ENCODE assay signal across 23 cellular contexts in the genomic region with DNA sequence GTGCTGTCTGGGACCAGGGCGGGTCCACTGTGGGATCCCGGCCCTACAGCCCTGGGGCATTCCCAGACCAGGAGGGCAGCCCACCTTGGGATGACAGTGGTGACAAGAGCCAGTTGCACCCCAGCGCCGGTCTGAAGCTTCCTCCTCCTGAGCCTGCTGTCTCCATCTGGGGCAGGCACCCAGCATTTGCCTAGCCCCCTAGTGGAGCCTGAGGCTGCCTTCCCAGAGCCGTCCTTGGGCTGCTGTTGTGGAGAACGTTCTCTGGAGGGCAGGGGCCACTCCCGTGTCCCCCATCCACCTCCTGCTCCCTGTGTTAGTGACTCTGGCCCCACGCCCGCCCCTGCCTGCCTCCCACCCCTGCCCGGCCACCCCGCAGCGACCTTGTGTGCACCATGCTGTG.
DNase-seq lines count a peak whose midpoint lies in the region; ATAC-seq, FAIRE-seq and TF ChIP-seq lines count a peak whose summit lies in the region.
"Had no signal": no experiment of that assay in that cellular context is flagged by ENCODE, and none has a peak within 500 bp of the region (broad histone marks: within the 10 kb centered on the region; RNA-seq: fewer than 3 reads in every experiment).

No MANE protein-coding gene starts in this region.

- POLR2A ChIA-PET in Panc1 (lab: Charles Lee): interaction anchor here (0.7 kb wide), 1 partner anchor 56 kb away, joined by 13 read pairs; no protein-coding TSS in a partner anchor

- H3F3A ChIP-seq in GM23338 (replicated peaks; ENCODE audit: low read depth): 0 out of 2 replicates have a peak, but pooled peaks cover under 1% of the 10 kb centered on the region

- DNase-seq in GM23338 (ENCODE audit: low spot score) (no peak), Panc1 (ENCODE audit: low read depth, low spot score) (no peak), endodermal cell (no peak), NCI-H748 treated with DMSO at 0.1 percent for 48 hours (lab: John Stamatoyannopoulos, UW) (no peak), D721Med (ENCODE audit: insufficient read length, low spot score) (no peak), vagina (ENCODE audit: extremely low spot score in 2 of 2) (no peak), AG08395 (ENCODE audit: low spot score) (no peak)
- DNase-seq: DMS53, GF-D8, IMR-90, NCI-H1417, NCI-H1694 treated with DMSO at 0.1 percent for 48 hours, NCI-H2081 treated with DMSO at 0.1 percent for 48 hours, NCI-H2171 treated with DMSO at 0.1 percent for 48 hours, NCI-H526, RPMI8226, SHP77, SW 1271 had no signal

- H4K20me1 ChIP-seq in BLaER1: peaks cover 93% of the 10 kb centered on the region
- no peaks in the 10 kb centered on the region for H4K20me1 ChIP-seq in GM23338 (replicated peaks; ENCODE audit: insufficient read depth)

- WGBS in endodermal cell (ENCODE audit: insufficient coverage in 1 of 2, insufficient read length in 1 of 2), 2 experiments: 91 to 92% methylated on average over 7 to 12 of the region's 12 CpGs

- TF ChIP-seq CTCF in GM23338 (conservative IDR thresholded peaks at IDR 0.05; ENCODE audit: low read depth in 2 of 2): peak in 1 of 2 experiments; percentile 15; a peak in 1 of 4 replicates
- TF ChIP-seq CTCF in Panc1 (IDR thresholded peaks at IDR 0.05): no peak
- TF ChIP-seq CTCF in endodermal cell (conservative IDR thresholded peaks at IDR 0.05): peak; percentile 54
- TF ChIP-seq CTCF in D721Med (IDR thresholded peaks at IDR 0.05; ENCODE audit: insufficient read depth, missing control alignments): no peak
- TF ChIP-seq CTCF in vagina (IDR thresholded peaks at IDR 0.05): no peak

- H3K36me3 ChIP-seq in BLaER1: peaks cover 70% of the 10 kb centered on the region
- no peaks in the 10 kb centered on the region; the same call in 1 of the 2 replicates for H3K36me3 ChIP-seq in GM23338 (ENCODE audit: insufficient read depth)
- H3K36me3 ChIP-seq in Panc1 (ENCODE audit: control insufficient read depth, insufficient read depth, low read length): no peaks in the 10 kb centered on the region
- H3K36me3 ChIP-seq in endodermal cell (ENCODE audit: control insufficient read depth, insufficient read depth, low read length): peaks cover 11% of the 10 kb centered on the region
- H3K36me3 ChIP-seq in vagina: peaks cover 4 to 37% of the 10 kb centered on the region in 2 donors

- no peak overlapping the region for H3K27ac ChIP-seq in BLaER1
- H3K27ac ChIP-seq in GM23338 (ENCODE audit: low read depth): no peak overlapping the region
- H3K27ac ChIP-seq in Panc1 (ENCODE audit: low read length): no peak overlapping the region
- H3K27ac ChIP-seq in endodermal cell (ENCODE audit: low read depth, low read length): no peak overlapping the region
- no peak overlapping the region for H3K27ac ChIP-seq in vagina
- H3K27ac ChIP-seq: A549 had no signal

- H3K79me2 ChIP-seq in GM23338 (replicated peaks; ENCODE audit: insufficient read depth): no peaks in the 10 kb centered on the region

- H3K9me3 ChIP-seq in BLaER1 (peaks cover 15% of the 10 kb centered on the region; the same call in 1 of the 2 replicates), Panc1 (ENCODE audit: control insufficient read depth, insufficient read depth, low read depth, low read length) (no peaks in the 10 kb centered on the region), endodermal cell (ENCODE audit: control insufficient read depth, low read length) (no peaks in the 10 kb centered on the region), vagina (no peaks in the 10 kb centered on the region)
- H3K9me3 ChIP-seq: A549 had no signal

- CTCF ChIA-PET in Panc1 (lab: Charles Lee): no interaction called here

- intact Hi-C loops in Panc1 (cut with micrococcal nuclease; ENCODE audit: unreplicated experiment): no loop called here
- intact Hi-C loops in vagina (cut with DNase I): no loop called here

- in situ Hi-C loops in Panc1 (cut with HindIII; ENCODE audit: low pct_unique_long_range_greater_than_20kb, low sequenced_read_pairs): no loop called here

- H3K4me1 ChIP-seq in BLaER1 (peaks cover 62% of the 10 kb centered on the region), GM23338 (ENCODE audit: insufficient read depth) (no peaks in the 10 kb centered on the region; the same call in 1 of the 2 replicates), Panc1 (ENCODE audit: control insufficient read depth, insufficient read depth, low read length) (no peaks in the 10 kb centered on the region), endodermal cell (ENCODE audit: control insufficient read depth, insufficient read depth, low read length) (no peaks in the 10 kb centered on the region), vagina (peaks cover 5% of the 10 kb centered on the region)
- H3K4me1 ChIP-seq: A549 had no signal

- H3K27ac Mint-ChIP-seq in GM23338: peak overlapping the region; percentile 90
- H3K27ac Mint-ChIP-seq in endodermal cell: no peak overlapping the region
- H3K27ac Mint-ChIP-seq: CD4-positive, alpha-beta memory T cell had no signal

- BruUV-seq in Panc1 (replicated peaks; lab: Mats Ljungman, UMichigan): no TSS peak

- TF ChIP-seq POLR2A in vagina (IDR thresholded peaks at IDR 0.05): no peak

- no peak overlapping the region for H3K4me3 Mint-ChIP-seq in GM23338
- H3K4me3 Mint-ChIP-seq in endodermal cell: no peak overlapping the region
- H3K4me3 Mint-ChIP-seq: CD4-positive, alpha-beta memory T cell had no signal

- no peaks in the 10 kb centered on the region for H3K9me2 ChIP-seq in GM23338 (ENCODE audit: insufficient read depth)

- no peak overlapping the region for H3K9ac ChIP-seq in BLaER1
- H3K9ac ChIP-seq in endodermal cell (ENCODE audit: extremely low read depth, low read length, poor library complexity, severe bottlenecking): no peak overlapping the region

- H3K4me1 Mint-ChIP-seq in GM23338 (peaks cover 47% of the 10 kb centered on the region), endodermal cell (peaks cover 16% of the 10 kb centered on the region)

- H3K9me3 Mint-ChIP-seq in GM23338 (peaks cover 11% of the 10 kb centered on the region), endodermal cell (no peaks in the 10 kb centered on the region)

- H3K27me3 ChIP-seq in BLaER1 (no peaks in the 10 kb centered on the region), GM23338 (ENCODE audit: insufficient read depth) (no peaks in the 10 kb centered on the region), Panc1 (ENCODE audit: control insufficient read depth, insufficient read depth, low read length) (no peaks in the 10 kb centered on the region), endodermal cell (ENCODE audit: control insufficient read depth, insufficient read depth, low read length, poor library complexity, severe bottlenecking) (no peaks in the 10 kb centered on the region), vagina (no peaks in the 10 kb centered on the region)

- FAIRE-seq in D721Med (lab: Jason Lieb, UNC): no peak
- FAIRE-seq: A549, H54, HTR-8/SVneo had no signal

- H3K27me3 Mint-ChIP-seq in GM23338 (ENCODE audit: insufficient read depth, low read depth, poor library complexity): peaks cover 24% of the 10 kb centered on the region
- H3K27me3 Mint-ChIP-seq in endodermal cell (ENCODE audit: insufficient read depth): no peaks in the 10 kb centered on the region
- H3K27me3 Mint-ChIP-seq: CD4-positive, alpha-beta memory T cell had no signal

- no peak overlapping the region for H3K4me3 ChIP-seq in BLaER1
- no peak overlapping the region for H3K4me3 ChIP-seq in GM23338
- no peak overlapping the region for H3K4me3 ChIP-seq in Panc1 (ENCODE audit: low read depth in 2 of 2, low read length in 2 of 2)
- H3K4me3 ChIP-seq in endodermal cell (ENCODE audit: low read length): no peak overlapping the region
- H3K4me3 ChIP-seq in vagina: no peak overlapping the region
- H3K4me3 ChIP-seq: A549 had no signal

- H2AFZ ChIP-seq in GM23338: no peak overlapping the region

- peak; percentile 12 for ATAC-seq in GM23338
- ATAC-seq in Panc1: peak; percentile 46; the same call in 1 of the 2 replicates
- ATAC-seq: A549 had no signal

- H3K36me3 Mint-ChIP-seq in GM23338 (ENCODE audit: low read depth): peaks cover 24% of the 10 kb centered on the region
- peaks cover 29% of the 10 kb centered on the region for H3K36me3 Mint-ChIP-seq in endodermal cell (ENCODE audit: low read depth)

- H3K4me2 ChIP-seq in BLaER1 (peak overlapping the region; percentile 87), GM23338 (no peak overlapping the region)
- H3K4me2 ChIP-seq: A549 had no signal

TF ChIP-seq in GM23338, 12 proteins besides CTCF, POLR2A, EP300 and RAD21 (continues in another document):
- TF ChIP-seq STAT1 (IDR thresholded peaks at IDR 0.05; ENCODE audit: unreplicated experiment) (no peak), NANOG (IDR thresholded peaks at IDR 0.05; ENCODE audit: borderline replicate concordance) (no peak), CREB1 (CRISPR knock-in tag; IDR thresholded peaks at IDR 0.05; ENCODE audit: low read depth) (no peak), JUNB (IDR thresholded peaks at IDR 0.05; ENCODE audit: unreplicated experiment) (no peak), EZH2 (IDR thresholded peaks at IDR 0.05; ENCODE audit: low read depth, unreplicated experiment) (no peak), POLR2AphosphoS5 (IDR thresholded peaks at IDR 0.05; ENCODE audit: low read depth) (no peak)
